ENCODE assay signal across 13 cellular contexts in the genomic region with DNA sequence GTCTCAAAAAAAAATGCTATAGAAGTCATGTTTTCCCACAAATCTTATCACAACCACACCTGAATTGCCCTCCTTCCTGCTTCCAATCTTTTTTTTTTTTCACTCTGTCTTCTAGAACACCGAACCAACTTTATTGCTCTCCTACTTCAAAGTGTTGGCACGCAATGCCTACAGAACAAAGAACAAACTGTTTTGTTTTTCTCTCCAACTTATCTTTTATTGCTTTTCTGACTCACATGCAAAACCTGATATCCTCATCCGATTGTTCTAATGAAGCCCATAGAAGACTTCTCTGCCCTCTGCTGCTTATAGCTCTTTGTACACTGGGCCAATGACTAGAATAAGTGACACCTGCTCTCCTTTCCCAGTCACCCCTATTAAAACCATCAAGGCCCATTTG.
"Had no signal": no experiment of that assay in that cellular context is flagged by ENCODE, and none has a peak within 500 bp of the region (broad histone marks: within the 10 kb centered on the region; RNA-seq: fewer than 3 reads in every experiment).

No MANE protein-coding gene starts in this region.

- DNase-seq: activated CD4-positive, alpha-beta T cell treated with anti-CD3 and anti-CD28 coated beads, Interleukin-2, amount 50 U/mL, for 4 hours; activated CD4-positive, CD25-positive, alpha-beta regulatory T cell treated with anti-CD3 and anti-CD28 coated beads, Interleukin-2, amount 50 U/mL, for 72 hours; activated naive CD4-positive, alpha-beta T cell treated with anti-CD3 and anti-CD28 coated beads for 36 hours; caudate nucleus; colonic mucosa; esophagus squamous epithelium; glutamatergic neuron; hypothalamus; stimulated activated CD4-positive, alpha-beta T cell treated with anti-CD3 and anti-CD28 coated beads, Interleukin-2, amount 100 ng/mL, for 24 hours; stomach; T-helper 1 cell; T1000; testis had no signal

- H3K4me1 ChIP-seq: colonic mucosa, esophagus squamous epithelium, stomach, testis had no signal

- H3K36me3 ChIP-seq: colonic mucosa, esophagus squamous epithelium, stomach had no signal

- H3K27ac ChIP-seq: colonic mucosa, esophagus squamous epithelium, stomach, testis had no signal

- H3K4me3 ChIP-seq: colonic mucosa, esophagus squamous epithelium, stomach, testis had no signal

- H3K27me3 ChIP-seq: colonic mucosa, esophagus squamous epithelium, stomach, testis had no signal

- H3K9me3 ChIP-seq: colonic mucosa, esophagus squamous epithelium, stomach, testis had no signal
